In the genomic region with DNA sequence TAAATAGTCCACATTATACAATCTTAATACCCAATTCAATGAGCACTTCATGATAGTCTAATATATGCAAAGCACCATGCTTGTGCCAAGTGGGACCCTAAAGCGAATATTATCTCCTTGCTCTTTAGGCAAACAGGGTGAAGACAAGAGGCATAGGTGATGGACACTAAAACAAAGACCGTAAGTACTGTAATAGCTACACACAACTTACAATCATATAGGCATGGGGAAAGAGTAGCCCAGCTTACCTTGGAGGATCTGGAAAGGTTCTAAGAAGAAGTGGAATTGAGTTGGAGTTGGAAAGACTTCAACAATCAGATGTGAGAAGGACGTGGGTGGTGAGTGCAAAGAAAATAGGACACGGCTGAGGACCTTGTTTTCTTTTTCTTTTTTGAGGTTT, we compare ENCODE assay signal across 33 cellular contexts. TPM values are rescaled to one million over a fixed set of nuclear protein-coding genes. Genes with fewer than 3 reads are reported as not detected.
"Had no signal": no experiment of that assay in that cellular context is flagged by ENCODE, and none has a peak within 500 bp of the region (broad histone marks: within the 10 kb centered on the region; RNA-seq: fewer than 3 reads in every experiment).

No MANE protein-coding gene starts in this region.

- H3K36me3 Mint-ChIP-seq: natural killer cell; neural progenitor cell; stimulated activated memory B cell treated with anti-CD40 and anti-IgM and Interleukin-4, amounts not matched to agents 10 μg/mL and 1 μg/mL and 100 μg/mL, for 72 hours; type B pancreatic cell had no signal

- ATAC-seq: natural killer cell; psoas muscle; right cardiac atrium; sciatic nerve; stimulated activated memory B cell treated with anti-CD40 and anti-IgM and Interleukin-4, amounts not matched to agents 10 μg/mL and 1 μg/mL and 100 μg/mL, for 72 hours; stimulated activated naive CD8-positive, alpha-beta T cell treated with anti-CD3 and anti-CD28 coated beads, Interleukin-15, amount 100 ng/mL, for 72 hours; stimulated activated naive CD8-positive, alpha-beta T cell treated with anti-CD3 and anti-CD28 coated beads, Interleukin-15, Interleukin-2, amounts not matched to agents 100 U/mL and 50 U/mL, for 24 hours; upper lobe of right lung had no signal

- H3K4me3 Mint-ChIP-seq: natural killer cell; nephron; neural progenitor cell; stimulated activated memory B cell treated with anti-CD40 and anti-IgM and Interleukin-4, amounts not matched to agents 10 μg/mL and 1 μg/mL and 100 μg/mL, for 72 hours; stimulated activated naive CD8-positive, alpha-beta T cell treated with anti-CD3 and anti-CD28 coated beads, Interleukin-15, amount 100 ng/mL, for 72 hours; type B pancreatic cell had no signal

- DNase-seq: natural killer cell; occipital lobe; ovary; posterior cingulate gyrus; psoas muscle; right cardiac atrium; spleen; stimulated activated CD4-positive, alpha-beta T cell treated with anti-CD3 and anti-CD28 coated beads, Interleukin-12 subunit alpha, Interleukin-12 subunit beta, amount 100 ng/mL, for 4 hours; stimulated activated CD4-positive, alpha-beta T cell treated with anti-CD3 and anti-CD28 coated beads, Interleukin-1b, Interleukin-23, amount 100 ng/mL, for 48 hours; stimulated activated CD4-positive, alpha-beta T cell treated with anti-CD3 and anti-CD28 coated beads, Interleukin-4, amount 100 ng/mL, for 1 hour; stimulated activated CD4-positive, alpha-beta T cell treated with anti-CD3 and anti-CD28 coated beads, Interleukin-4, amount 100 ng/mL, for 4 hours; stimulated activated CD8-positive, alpha-beta memory T cell treated with anti-CD3 and anti-CD28 coated beads, Interleukin-4, amount 100 ng/mL, for 48 hours; stimulated activated naive CD4-positive, alpha-beta T cell; stimulated activated naive CD8-positive, alpha-beta T cell treated with anti-CD3 and anti-CD28 coated beads, Interleukin-15, amount 100 ng/mL, for 72 hours; stimulated activated naive CD8-positive, alpha-beta T cell treated with anti-CD3 and anti-CD28 coated beads, Interleukin-15, Interleukin-2, amounts not matched to agents 100 U/mL and 50 U/mL, for 24 hours; substantia nigra; testis; tibial artery; transverse colon; upper lobe of right lung; uterus had no signal

- H3K4me3 ChIP-seq: neural progenitor cell, ovary, psoas muscle, skin epidermis, smooth muscle cell, spleen, suprapubic skin, testis, tibial artery, transverse colon, upper lobe of right lung, uterus had no signal

- H3K27me3 ChIP-seq: neural progenitor cell, ovary, spleen, suprapubic skin, testis, tibial artery, transverse colon, upper lobe of right lung, uterus had no signal

- H3K27ac Mint-ChIP-seq: natural killer cell; nephron; neural progenitor cell; progenitor cell of endocrine pancreas; stimulated activated memory B cell treated with anti-CD40 and anti-IgM and Interleukin-4, amounts not matched to agents 10 μg/mL and 1 μg/mL and 100 μg/mL, for 72 hours; stimulated activated naive CD8-positive, alpha-beta T cell treated with anti-CD3 and anti-CD28 coated beads, Interleukin-15, amount 100 ng/mL, for 72 hours; type B pancreatic cell had no signal

- H3K9me3 ChIP-seq: ovary, psoas muscle, spleen, suprapubic skin, testis, tibial artery, transverse colon, upper lobe of right lung, uterus had no signal

- H3K4me1 Mint-ChIP-seq: natural killer cell; nephron; stimulated activated memory B cell treated with anti-CD40 and anti-IgM and Interleukin-4, amounts not matched to agents 10 μg/mL and 1 μg/mL and 100 μg/mL, for 72 hours; stimulated activated naive CD8-positive, alpha-beta T cell treated with anti-CD3 and anti-CD28 coated beads, Interleukin-15, amount 100 ng/mL, for 72 hours had no signal

- H3K27me3 Mint-ChIP-seq: progenitor cell of endocrine pancreas; stimulated activated memory B cell treated with anti-CD40 and anti-IgM and Interleukin-4, amounts not matched to agents 10 μg/mL and 1 μg/mL and 100 μg/mL, for 72 hours; stimulated activated naive CD8-positive, alpha-beta T cell treated with anti-CD3 and anti-CD28 coated beads, Interleukin-15, amount 100 ng/mL, for 72 hours; type B pancreatic cell had no signal

- H3K36me3 ChIP-seq: neural progenitor cell, ovary, spleen, suprapubic skin, tibial artery, transverse colon, upper lobe of right lung, uterus had no signal

- H3K4me1 ChIP-seq: neural progenitor cell, parathyroid adenoma, psoas muscle, spleen, suprapubic skin, testis, tibial artery, transverse colon, upper lobe of right lung, uterus had no signal

- H3K27ac ChIP-seq: neural progenitor cell, ovary, parathyroid adenoma, psoas muscle, skin epidermis, spleen, suprapubic skin, testis, tibial artery, transverse colon, upper lobe of right lung, uterus had no signal

RNA-seq across cellular contexts. Expression of a gene that starts 19.1 kb away (rescaled TPM):
- total RNA-seq: occipital lobe, osteoblast, psoas muscle, right cardiac atrium, sciatic nerve, smooth muscle cell, suprapubic skin, uterus had no signal
- polyA plus RNA-seq: neural cell, ovary, psoas muscle, right cardiac atrium, smooth muscle cell had no signal
